33 cellular contexts compared by ENCODE assay signal in the genomic region with DNA sequence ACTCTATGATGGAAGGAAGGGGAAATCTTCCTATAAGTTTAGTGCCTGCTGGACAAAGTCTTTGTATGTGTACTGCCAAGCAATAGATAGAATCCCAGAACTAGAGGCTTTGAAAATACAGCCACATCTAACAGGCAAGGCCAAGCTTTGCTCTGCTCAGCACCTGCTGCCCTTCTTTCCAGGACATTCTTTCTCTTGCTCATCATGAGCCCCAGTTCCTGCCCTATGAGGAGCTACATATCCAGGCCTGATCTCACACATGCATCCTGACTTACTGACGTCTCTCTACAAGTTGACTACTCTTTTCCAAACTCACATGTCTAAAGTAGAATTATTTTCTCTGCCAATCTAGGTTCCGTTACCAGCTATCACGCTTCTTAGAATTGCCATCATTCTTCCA.
"Had no signal": no experiment of that assay in that cellular context is flagged by ENCODE, and none has a peak within 500 bp of the region (broad histone marks: within the 10 kb centered on the region; RNA-seq: fewer than 3 reads in every experiment).

No MANE protein-coding gene starts in this region.

- H3K4me1 ChIP-seq: adrenal gland, SJSA1 had no signal

- H3K36me3 ChIP-seq: adrenal gland, SJSA1 had no signal

- H3K9me3 ChIP-seq: adrenal gland, SJSA1, SK-N-SH had no signal

- ATAC-seq: activated naive CD4-positive, alpha-beta T cell treated with anti-CD3 and anti-CD28 coated beads, Interleukin-2, amount 50 U/mL, for 72 hours; activated T-cell treated with anti-CD3 and anti-CD28 coated beads, Interleukin-2, amount 50 U/mL, for 4 hours; K562; T-cell; T-helper 17 cell had no signal

- H3K4me3 ChIP-seq: adrenal gland, K562, SJSA1 had no signal

- DNase-seq: activated B cell treated with CpG ODN at 0.5 μM for 24 hours; activated CD4-positive, alpha-beta memory T cell treated with anti-CD3 and anti-CD28 coated beads for 36 hours; activated CD4-positive, alpha-beta T cell treated with anti-CD3 and anti-CD28 coated beads for 4 hours; activated CD4-positive, alpha-beta T cell treated with anti-CD3 and anti-CD28 coated beads, Interleukin-2, amount 50 U/mL, for 1 hour; activated CD4-positive, CD25-positive, alpha-beta regulatory T cell treated with anti-CD3 and anti-CD28 coated beads, Interleukin-2, amount 50 U/mL, for 72 hours; activated CD8-positive, alpha-beta memory T cell treated with anti-CD3 and anti-CD28 coated beads, Interleukin-2, amount 50 U/mL, for 4 hours; activated gamma-delta T cell treated with Interleukin-2 at 50 U/mL for 16 hours; activated naive CD4-positive, alpha-beta T cell treated with anti-CD3 and anti-CD28 coated beads for 36 hours; activated T-cell treated with anti-CD3 and anti-CD28 coated beads for 4 hours; activated T-cell treated with anti-CD3 and anti-CD28 coated beads, Interleukin-2, amount 50 U/mL, for 4 hours; adrenal gland; anterior cingulate cortex; IMR-90; NCI-H1092 treated with DMSO at 0.1 percent for 48 hours; NCI-H1417; NCI-H146; NCI-H187; NCI-H2029 treated with DMSO at 0.1 percent for 48 hours; NCI-H2107; NCI-H2171; NCI-H510A; NCI-H526; NCI-H748 treated with DMSO at 0.1 percent for 48 hours; OCI-M1; SHP77 treated with DMSO at 0.1 percent for 48 hours; SK-N-SH; T-cell; T-helper 17 cell; T-helper 9 cell had no signal

- H3K27ac ChIP-seq: SJSA1, VCaP had no signal

- H3K27me3 ChIP-seq: adrenal gland, SJSA1 had no signal
